Comparison of ENCODE assay signal across 28 cellular contexts in genomic region chr13:61950828-61951227, GRCh38.
"Had no signal": no experiment of that assay in that cellular context is flagged by ENCODE, and none has a peak within 500 bp of the region (broad histone marks: within the 10 kb centered on the region; RNA-seq: fewer than 3 reads in every experiment).

No MANE protein-coding gene starts in this region.

- H3K27me3 Mint-ChIP-seq: stimulated activated memory B cell treated with anti-CD40 and anti-IgM and Interleukin-4, amounts not matched to agents 10 μg/mL and 1 μg/mL and 100 μg/mL, for 72 hours; stimulated activated naive B cell treated with anti-CD40 and anti-IgM and Interleukin-4, amounts not matched to agents 10 μg/mL and 1 μg/mL and 100 μg/mL, for 72 hours; stimulated activated naive CD8-positive, alpha-beta T cell treated with anti-CD3 and anti-CD28 coated beads, Interleukin-15, amount 100 ng/mL, for 72 hours; stimulated activated naive CD8-positive, alpha-beta T cell treated with anti-CD3 and anti-CD28 coated beads, Interleukin-15, Interleukin-2, amounts not matched to agents 100 ng/mL and 50 ng/mL, for 24 hours had no signal

- H3K9me3 Mint-ChIP-seq: stimulated activated memory B cell treated with anti-CD40 and anti-IgM and Interleukin-4, amounts not matched to agents 10 μg/mL and 1 μg/mL and 100 μg/mL, for 72 hours; stimulated activated naive B cell treated with anti-CD40 and anti-IgM and Interleukin-4, amounts not matched to agents 10 μg/mL and 1 μg/mL and 100 μg/mL, for 72 hours; stimulated activated naive CD8-positive, alpha-beta T cell treated with anti-CD3 and anti-CD28 coated beads, Interleukin-15, Interleukin-2, amounts not matched to agents 100 ng/mL and 50 ng/mL, for 24 hours; type B pancreatic cell had no signal

- H3K27ac ChIP-seq: stomach, suprapubic skin, testis, thoracic aorta, thyroid gland, tibial artery, tibial nerve, transverse colon, upper lobe of left lung, upper lobe of right lung, uterus, vagina had no signal

- H3K27me3 ChIP-seq: stomach, suprapubic skin, testis, thyroid gland, tibial artery, tibial nerve, transverse colon, upper lobe of left lung, upper lobe of right lung, uterus, vagina had no signal

- H3K27ac Mint-ChIP-seq: stimulated activated effector memory CD8-positive, alpha-beta T cell treated with anti-CD3 and anti-CD28 coated beads, Interleukin-12 subunit alpha, Interleukin-12 subunit beta, amount 100 ng/mL, for 72 hours; stimulated activated memory B cell treated with anti-CD40 and anti-IgM and Interleukin-4, amounts not matched to agents 10 μg/mL and 1 μg/mL and 100 μg/mL, for 72 hours; stimulated activated naive B cell treated with anti-CD40 and anti-IgM and Interleukin-4, amounts not matched to agents 10 μg/mL and 1 μg/mL and 100 μg/mL, for 72 hours; stimulated activated naive CD8-positive, alpha-beta T cell treated with anti-CD3 and anti-CD28 coated beads, Interleukin-15, amount 100 ng/mL, for 72 hours; stimulated activated naive CD8-positive, alpha-beta T cell treated with anti-CD3 and anti-CD28 coated beads, Interleukin-15, Interleukin-2, amounts not matched to agents 100 ng/mL and 50 ng/mL, for 24 hours; type B pancreatic cell had no signal

- H3K4me1 Mint-ChIP-seq: stimulated activated effector memory CD8-positive, alpha-beta T cell treated with anti-CD3 and anti-CD28 coated beads, Interleukin-12 subunit alpha, Interleukin-12 subunit beta, amount 100 ng/mL, for 72 hours; stimulated activated memory B cell treated with anti-CD40 and anti-IgM and Interleukin-4, amounts not matched to agents 10 μg/mL and 1 μg/mL and 100 μg/mL, for 72 hours; stimulated activated naive B cell treated with anti-CD40 and anti-IgM and Interleukin-4, amounts not matched to agents 10 μg/mL and 1 μg/mL and 100 μg/mL, for 72 hours; stimulated activated naive CD8-positive, alpha-beta T cell treated with anti-CD3 and anti-CD28 coated beads, Interleukin-15, amount 100 ng/mL, for 72 hours had no signal

- DNase-seq: stimulated activated CD4-positive, alpha-beta T cell treated with anti-CD3 and anti-CD28 coated beads, Interleukin-2, amount 100 ng/mL, for 48 hours; stimulated activated CD4-positive, alpha-beta T cell treated with anti-CD3 and anti-CD28 coated beads, Interleukin-4, amount 100 ng/mL, for 1 hour; stimulated activated CD4-positive, alpha-beta T cell treated with anti-CD3 and anti-CD28 coated beads, Interleukin-4, amount 100 ng/mL, for 24 hours; stimulated activated CD4-positive, alpha-beta T cell treated with anti-CD3 and anti-CD28 coated beads, Interleukin-4, amount 100 ng/mL, for 4 hours; stimulated activated CD8-positive, alpha-beta memory T cell treated with anti-CD3 and anti-CD28 coated beads, Interleukin-4, amount 100 ng/mL, for 48 hours; stimulated activated naive B cell treated with anti-CD40 and anti-IgM and Interleukin-4, amounts not matched to agents 10 μg/mL and 1 μg/mL and 100 μg/mL, for 72 hours; stimulated activated naive CD4-positive, alpha-beta T cell; stimulated activated naive CD4-positive, alpha-beta T cell treated with Interleukin-2 at 50 U/mL for 16 hours; stimulated activated naive CD8-positive, alpha-beta T cell treated with anti-CD3 and anti-CD28 coated beads, Interleukin-15, amount 100 ng/mL, for 72 hours; stimulated activated naive CD8-positive, alpha-beta T cell treated with anti-CD3 and anti-CD28 coated beads, Interleukin-15, Interleukin-2, amounts not matched to agents 100 U/mL and 50 U/mL, for 24 hours; stomach; substantia nigra; testis; thyroid gland; tibial artery; transverse colon; trophoblast cell; upper lobe of left lung; upper lobe of right lung; uterus had no signal

- ATAC-seq: stimulated activated effector memory CD8-positive, alpha-beta T cell treated with anti-CD3 and anti-CD28 coated beads, Interleukin-12 subunit alpha, Interleukin-12 subunit beta, amount 100 ng/mL, for 72 hours; stimulated activated memory B cell treated with anti-CD40 and anti-IgM and Interleukin-4, amounts not matched to agents 10 μg/mL and 1 μg/mL and 100 μg/mL, for 72 hours; stimulated activated naive B cell treated with anti-CD40 and anti-IgM and Interleukin-4, amounts not matched to agents 10 μg/mL and 1 μg/mL and 100 μg/mL, for 72 hours; stimulated activated naive CD8-positive, alpha-beta T cell treated with anti-CD3 and anti-CD28 coated beads, Interleukin-15, amount 100 ng/mL, for 72 hours; stimulated activated naive CD8-positive, alpha-beta T cell treated with anti-CD3 and anti-CD28 coated beads, Interleukin-15, Interleukin-2, amounts not matched to agents 100 U/mL and 50 U/mL, for 24 hours; upper lobe of right lung had no signal

- H3K4me1 ChIP-seq: stomach, suprapubic skin, testis, thyroid gland, tibial artery, tibial nerve, transverse colon, upper lobe of left lung, upper lobe of right lung, uterus, vagina had no signal

- H3K4me3 Mint-ChIP-seq: stimulated activated effector memory CD8-positive, alpha-beta T cell treated with anti-CD3 and anti-CD28 coated beads, Interleukin-12 subunit alpha, Interleukin-12 subunit beta, amount 100 ng/mL, for 72 hours; stimulated activated memory B cell treated with anti-CD40 and anti-IgM and Interleukin-4, amounts not matched to agents 10 μg/mL and 1 μg/mL and 100 μg/mL, for 72 hours; stimulated activated naive B cell treated with anti-CD40 and anti-IgM and Interleukin-4, amounts not matched to agents 10 μg/mL and 1 μg/mL and 100 μg/mL, for 72 hours; stimulated activated naive CD8-positive, alpha-beta T cell treated with anti-CD3 and anti-CD28 coated beads, Interleukin-15, amount 100 ng/mL, for 72 hours; stimulated activated naive CD8-positive, alpha-beta T cell treated with anti-CD3 and anti-CD28 coated beads, Interleukin-15, Interleukin-2, amounts not matched to agents 100 ng/mL and 50 ng/mL, for 24 hours; type B pancreatic cell had no signal

- H3K9me3 ChIP-seq: stomach, suprapubic skin, testis, thoracic aorta, thyroid gland, tibial artery, tibial nerve, transverse colon, upper lobe of left lung, upper lobe of right lung, uterus, vagina had no signal

- H3K36me3 ChIP-seq: stomach, suprapubic skin, thoracic aorta, thyroid gland, tibial artery, tibial nerve, transverse colon, upper lobe of left lung, upper lobe of right lung, vagina had no signal

- H3K36me3 Mint-ChIP-seq: stimulated activated effector memory CD8-positive, alpha-beta T cell treated with anti-CD3 and anti-CD28 coated beads, Interleukin-12 subunit alpha, Interleukin-12 subunit beta, amount 100 ng/mL, for 72 hours; stimulated activated memory B cell treated with anti-CD40 and anti-IgM and Interleukin-4, amounts not matched to agents 10 μg/mL and 1 μg/mL and 100 μg/mL, for 72 hours; stimulated activated naive B cell treated with anti-CD40 and anti-IgM and Interleukin-4, amounts not matched to agents 10 μg/mL and 1 μg/mL and 100 μg/mL, for 72 hours; type B pancreatic cell had no signal

- H3K4me3 ChIP-seq: stomach, suprapubic skin, testis, thoracic aorta, thyroid gland, tibial artery, tibial nerve, transverse colon, upper lobe of left lung, upper lobe of right lung, uterus, vagina had no signal
